Comparison of ENCODE assay signal across 20 cellular contexts in genomic region chr10:77862595-77862994, GRCh38.
"Had no signal": no experiment of that assay in that cellular context is flagged by ENCODE, and none has a peak within 500 bp of the region (broad histone marks: within the 10 kb centered on the region; RNA-seq: fewer than 3 reads in every experiment).

No MANE protein-coding gene starts in this region.

- H3K4me2 ChIP-seq: hepatocyte had no signal

- H3K9me3 ChIP-seq: lower lobe of right lung, tibial nerve, uterus had no signal

- H3K27me3 ChIP-seq: cardiac muscle cell, hepatocyte, tibial nerve, uterus had no signal

- H3K27ac ChIP-seq: cardiac muscle cell, hepatocyte, lower lobe of right lung, uterus had no signal

- H3K4me3 ChIP-seq: cardiac muscle cell, hepatocyte, lower lobe of right lung, tibial nerve, uterus had no signal

- ATAC-seq: activated CD4-positive, alpha-beta T cell treated with anti-CD3 and anti-CD28 coated beads for 36 hours; activated naive CD4-positive, alpha-beta T cell treated with anti-CD3 and anti-CD28 coated beads, Interleukin-2, amount 50 U/mL, for 72 hours; left colon; lower lobe of right lung had no signal

- H3K36me3 ChIP-seq: cardiac muscle cell, uterus had no signal

- DNase-seq: activated CD4-positive, alpha-beta T cell treated with anti-CD3 and anti-CD28 coated beads for 36 hours; activated CD4-positive, alpha-beta T cell treated with anti-CD3 and anti-CD28 coated beads, Interleukin-2, amount 50 U/mL, for 48 hours; activated gamma-delta T cell treated with Interleukin-2 at 50 U/mL for 16 hours; amniotic stem cell; dermis blood vessel endothelial cell; effector memory CD4-positive, alpha-beta T cell; left colon; lower lobe of right lung; midbrain; occipital lobe; stimulated activated CD4-positive, alpha-beta T cell treated with anti-CD3 and anti-CD28 coated beads, Interleukin-12 subunit alpha, Interleukin-12 subunit beta, amount 100 ng/mL, for 4 hours; stimulated activated CD4-positive, alpha-beta T cell treated with anti-CD3 and anti-CD28 coated beads, Interleukin-1b, Interleukin-23, amount 100 ng/mL, for 48 hours; stimulated activated CD8-positive, alpha-beta memory T cell treated with anti-CD3 and anti-CD28 coated beads, Interleukin-4, amount 100 ng/mL, for 48 hours; stimulated activated naive CD4-positive, alpha-beta T cell treated with Interleukin-2 at 50 U/mL for 16 hours; substantia nigra; uterus had no signal

- H2AFZ ChIP-seq: hepatocyte had no signal

- H3K4me1 ChIP-seq: lower lobe of right lung had no signal
